ENCODE assay signal across 8 cellular contexts in the genomic region with DNA sequence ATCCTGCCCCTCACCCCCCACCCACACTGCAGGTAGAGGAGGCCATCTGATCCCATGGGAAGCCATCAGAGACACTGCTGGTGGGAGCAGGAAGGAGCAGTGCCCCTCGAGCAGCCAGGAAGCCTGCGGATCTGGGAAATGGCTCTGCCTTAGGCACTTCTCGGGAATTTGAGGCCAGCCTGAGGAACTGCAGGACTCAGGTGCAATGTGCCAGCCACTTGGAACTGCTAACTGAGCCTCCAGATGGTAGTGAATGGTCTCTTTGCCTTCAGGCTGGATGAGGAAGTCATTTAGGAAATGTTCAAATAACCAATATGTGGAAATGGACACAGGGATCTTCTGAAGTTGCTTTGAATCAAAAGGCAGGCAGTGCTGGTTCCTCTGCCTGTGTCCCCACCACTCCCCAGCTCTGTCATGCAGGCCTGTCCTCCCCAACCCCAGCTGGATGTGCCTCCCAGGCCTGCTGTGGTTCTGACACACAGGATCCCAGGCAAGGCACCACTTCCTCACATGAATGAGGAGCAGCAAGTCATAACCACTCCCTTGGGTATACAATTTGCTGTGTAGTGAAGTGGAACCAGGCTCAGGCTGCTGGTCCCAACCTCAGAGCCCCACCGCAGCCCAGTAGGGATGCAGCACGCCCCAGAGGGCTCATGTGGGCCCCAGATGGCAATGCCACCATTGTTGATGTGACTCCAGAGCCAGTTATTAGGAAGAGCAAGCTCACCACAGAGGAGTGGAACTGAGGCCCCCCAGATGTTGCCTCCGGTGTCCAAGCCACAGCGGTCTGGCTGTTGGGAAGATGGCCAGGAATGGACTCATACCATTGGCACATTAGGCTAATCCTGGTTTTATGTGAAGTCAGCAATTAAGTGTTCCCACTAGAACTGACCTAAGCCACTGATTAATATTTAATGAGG. TPM values are rescaled to one million over a fixed set of nuclear protein-coding genes. Genes with fewer than 3 reads are reported as not detected.
DNase-seq lines count a peak whose midpoint lies in the region; ATAC-seq and TF ChIP-seq lines count a peak whose summit lies in the region.

No MANE protein-coding gene starts in this region.

- no peak for TF ChIP-seq POLR2A in ovary (IDR thresholded peaks at IDR 0.05)

- no peak for TF ChIP-seq EP300 in ovary (IDR thresholded peaks at IDR 0.05)

- TSS peak; percentile 64 for BruUV-seq in OCI-LY7 (replicated peaks; lab: Mats Ljungman, UMichigan)

- CTCF ChIA-PET in OCI-LY7 (lab: Charles Lee; ENCODE audit: unreplicated experiment): no interaction called here

- H3K9me3 ChIP-seq in OCI-LY7 (ENCODE audit: low read length) (no peaks in the 10 kb centered on the region), psoas muscle (no peaks in the 10 kb centered on the region), ovary (no peaks in the 10 kb centered on the region)

- no peaks in the 10 kb centered on the region for H4K20me1 ChIP-seq in OCI-LY7 (ENCODE audit: insufficient read depth, low read length)

- intact Hi-C loops in OCI-LY7 (cut with micrococcal nuclease; ENCODE audit: unreplicated experiment): no loop called here
- intact Hi-C loops in psoas muscle (cut with DNase I): loop anchor here in 1 of 2 donors (5.0 kb wide), 1 partner anchor 44 kb away; the partner anchor contains the start of gene LIMD1
- intact Hi-C loops in ovary (cut with DNase I): no loop called here

- POLR2A ChIA-PET in OCI-LY7 (lab: Charles Lee): interaction anchor here (0.6 kb wide), 1 partner anchor 37 kb away, joined by 3 read pairs; no protein-coding TSS in a partner anchor

- WGBS in psoas muscle, 3 donors: 70 to 86% (median 81%) methylated on average over 7 of the region's 7 CpGs
- 89 to 96% (median 92%) methylated on average over 7 of the region's 7 CpGs for WGBS in ovary, 3 donors

- no peak for TF ChIP-seq CTCF in OCI-LY7 (conservative IDR thresholded peaks at IDR 0.05; ENCODE audit: low read length)
- TF ChIP-seq CTCF in fibroblast of mammary gland (conservative IDR thresholded peaks at IDR 0.05; ENCODE audit: control insufficient read depth, insufficient read depth, low read depth, low read length): no peak
- no peak for TF ChIP-seq CTCF in psoas muscle (IDR thresholded peaks at IDR 0.05)
- no peak for TF ChIP-seq CTCF in ovary (IDR thresholded peaks at IDR 0.05)

- H3K27me3 ChIP-seq in psoas muscle (ENCODE audit: insufficient read depth in 3 of 3, low read length in 2 of 3): no peaks in the 10 kb centered on the region
- no peaks in the 10 kb centered on the region for H3K27me3 ChIP-seq in ovary

- DNase-seq in Daoy (ENCODE audit: low read depth) (peak; percentile 79), OCI-LY7 (ENCODE audit: low spot score) (no peak), fibroblast of mammary gland (ENCODE audit: low read depth) (peak; percentile 96), psoas muscle (peak; percentile 64 to 79), T1000 (lab: John Stamatoyannopoulos, UW) (no peak), NCI-H2107 treated with DMSO at 0.1 percent for 48 hours (lab: John Stamatoyannopoulos, UW; ENCODE audit: unreplicated experiment) (no peak), ovary (no peak)
- DNase-seq in activated CD8-positive, alpha-beta memory T cell treated with anti-CD3 and anti-CD28 coated beads, Interleukin-2, amount 50 U/mL, for 4 hours: no peak

- H3K79me2 ChIP-seq in OCI-LY7 (ENCODE audit: insufficient read depth, low read depth, low read length): no peaks in the 10 kb centered on the region

- H3K36me3 ChIP-seq in OCI-LY7 (ENCODE audit: insufficient read depth, low read length) (peaks cover 11% of the 10 kb centered on the region), psoas muscle (ENCODE audit: insufficient read depth in 1 of 2, low read depth in 1 of 2) (no peaks in the 10 kb centered on the region), ovary (no peaks in the 10 kb centered on the region)

- H3K4me2 ChIP-seq in OCI-LY7 (ENCODE audit: low read length): no peak overlapping the region

- no peak overlapping the region for H3K4me3 ChIP-seq in OCI-LY7 (ENCODE audit: low read depth, low read length, poor library complexity, severe bottlenecking)
- H3K4me3 ChIP-seq in fibroblast of mammary gland (ENCODE audit: control insufficient read depth, low read depth, low read length): no peak overlapping the region
- H3K4me3 ChIP-seq in psoas muscle: no peak overlapping the region
- H3K4me3 ChIP-seq in ovary: no peak overlapping the region

- no peak for ATAC-seq in psoas muscle

- no peaks in the 10 kb centered on the region for H3K9me2 ChIP-seq in OCI-LY7 (ENCODE audit: insufficient read depth, low read length)

- no peak overlapping the region for H2AFZ ChIP-seq in OCI-LY7 (ENCODE audit: low read length)

- H3K27ac ChIP-seq in OCI-LY7 (ENCODE audit: low read depth, low read length, poor library complexity, severe bottlenecking) (no peak overlapping the region), psoas muscle (peak overlapping the region; percentile 63), ovary (no peak overlapping the region)

- H3K4me1 ChIP-seq in OCI-LY7 (ENCODE audit: insufficient read depth, low read length, poor library complexity, severe bottlenecking) (peaks cover 10% of the 10 kb centered on the region), psoas muscle (peaks cover 77% of the 10 kb centered on the region), ovary (ENCODE audit: insufficient read depth) (peaks cover 14% of the 10 kb centered on the region)

RNA-seq across cellular contexts. Expression of gene LIMD1, which starts 46.5 kb away (rescaled TPM):
- 4.5 and 4.9 TPM in 2 replicates for total RNA-seq in Daoy (2014; rRNA removed; shearing (Covaris generic))
- total RNA-seq in OCI-LY7 (2014; rRNA removed; shearing (Covaris generic)): 8.6 and 11.0 TPM in 2 replicates
- total RNA-seq in OCI-LY7 (2022) (12.4 and 15.5 TPM in 2 replicates), psoas muscle (10 to 100 TPM; 22.5 to 34.1 (median 32.0) TPM), ovary (10 to 100 TPM in 6 of 7 donors, 1 to 10 TPM in 1; 7.5 to 17.5 (median 15.4) TPM)
- polyA plus RNA-seq in psoas muscle (1 to 10 TPM; 3.3 to 9.1 (median 5.5) TPM), ovary (1 to 10 TPM; 4.1 to 9.3 TPM)

Comparison
In these comparisons a context has a peak if more than half of its experiments do, and no peak if none do; other contexts are left out.
1. DNase-seq: peak in Daoy (single experiment), fibroblast of mammary gland (single experiment) and psoas muscle (2 of 2); none in OCI-LY7 (single experiment), activated CD8-positive, alpha-beta memory T cell treated with anti-CD3 and anti-CD28 coated beads, Interleukin-2, amount 50 U/mL, for 4 hours (single experiment), T1000 (single experiment), NCI-H2107 treated with DMSO at 0.1 percent for 48 hours (single experiment) and ovary (0 of 5).